Comparison of ENCODE assay signal across 20 cellular contexts in genomic region chr11:84468255-84468654, GRCh38.
"Had no signal": no experiment of that assay in that cellular context is flagged by ENCODE, and none has a peak within 500 bp of the region (broad histone marks: within the 10 kb centered on the region; RNA-seq: fewer than 3 reads in every experiment).

No MANE protein-coding gene starts in this region.

- H3K27me3 ChIP-seq: neutrophil, thyroid gland had no signal

- DNase-seq: activated CD4-positive, alpha-beta T cell treated with anti-CD3 and anti-CD28 coated beads, Interleukin-2, amount 10 ng/mL, durations not matched to agents 24 days and 14 days; activated CD8-positive, alpha-beta T cell treated with anti-CD3 and anti-CD28 coated beads for 36 hours; activated naive CD4-positive, alpha-beta T cell treated with Interleukin-2 at 50 U/mL for 16 hours; activated naive CD8-positive, alpha-beta T cell treated with anti-CD3 and anti-CD28 coated beads, Interleukin-2, amount 10 ng/mL, durations not matched to agents 7 days and 5 days; activated T-cell treated with anti-CD3 and anti-CD28 coated beads, Interleukin-2, amount 50 U/mL, for 1 hour; anterior cingulate cortex; brain microvascular endothelial cell; head of caudate nucleus; kidney; left ventricle myocardium superior; mesenchymal stem cell; mucosa of descending colon; naive thymus-derived CD4-positive, alpha-beta T cell; stimulated activated naive CD4-positive, alpha-beta T cell; T-helper 1 cell; T-helper 9 cell; thyroid gland had no signal

- H3K4me3 ChIP-seq: coronary artery, mucosa of descending colon, thyroid gland had no signal

- ATAC-seq: activated CD8-positive, alpha-beta T cell treated with anti-CD3 and anti-CD28 coated beads for 36 hours; activated T-helper 17 cell treated with anti-CD3 and anti-CD28 coated beads, Interleukin-2, amount 50 U/mL, for 72 hours; left ventricle myocardium superior; mucosa of descending colon; naive thymus-derived CD4-positive, alpha-beta T cell had no signal

- H3K36me3 ChIP-seq: brain microvascular endothelial cell, neutrophil, thyroid gland had no signal
